Comparison of ENCODE assay signal across 20 cellular contexts in genomic region chr6:158461954-158462353, GRCh38.
"Had no signal": no experiment of that assay in that cellular context is flagged by ENCODE, and none has a peak within 500 bp of the region (broad histone marks: within the 10 kb centered on the region; RNA-seq: fewer than 3 reads in every experiment).

No MANE protein-coding gene starts in this region.

- H3K27me3 Mint-ChIP-seq: stimulated activated memory B cell treated with anti-CD40 and anti-IgM and Interleukin-4, amounts not matched to agents 10 μg/mL and 1 μg/mL and 100 μg/mL, for 72 hours; stimulated activated naive CD8-positive, alpha-beta T cell treated with anti-CD3 and anti-CD28 coated beads, Interleukin-15, Interleukin-2, amounts not matched to agents 100 ng/mL and 50 ng/mL, for 24 hours had no signal

- H3K4me2 ChIP-seq: hepatocyte had no signal

- DNase-seq: colonic mucosa; dermis blood vessel endothelial cell; esophagus squamous epithelium; mesendoderm; natural killer cell; occipital lobe; psoas muscle; retina; right lobe of liver; spleen; stimulated activated CD4-positive, alpha-beta T cell treated with anti-CD3 and anti-CD28 coated beads, Interleukin-15, amount 100 ng/mL, for 24 hours; stimulated activated CD4-positive, alpha-beta T cell treated with anti-CD3 and anti-CD28 coated beads, Interleukin-1b, Interleukin-23, amount 100 ng/mL, for 48 hours; stimulated activated CD4-positive, alpha-beta T cell treated with anti-CD3 and anti-CD28 coated beads, Interleukin-4, amount 100 ng/mL, for 24 hours; tibial artery; upper lobe of left lung had no signal

- H3K36me3 Mint-ChIP-seq: natural killer cell had no signal

- H3K9me3 ChIP-seq: colonic mucosa, esophagus squamous epithelium, psoas muscle, right lobe of liver, spleen, tibial artery, upper lobe of left lung, vagina had no signal

- H3K36me3 ChIP-seq: colonic mucosa had no signal

- H3K79me2 ChIP-seq: hepatocyte had no signal

- H3K4me3 Mint-ChIP-seq: natural killer cell; stimulated activated memory B cell treated with anti-CD40 and anti-IgM and Interleukin-4, amounts not matched to agents 10 μg/mL and 1 μg/mL and 100 μg/mL, for 72 hours; stimulated activated naive CD8-positive, alpha-beta T cell treated with anti-CD3 and anti-CD28 coated beads, Interleukin-15, Interleukin-2, amounts not matched to agents 100 ng/mL and 50 ng/mL, for 24 hours had no signal

- ATAC-seq: gastroesophageal sphincter; natural killer cell; psoas muscle; right lobe of liver; stimulated activated memory B cell treated with anti-CD40 and anti-IgM and Interleukin-4, amounts not matched to agents 10 μg/mL and 1 μg/mL and 100 μg/mL, for 72 hours had no signal

- H3K4me1 ChIP-seq: colonic mucosa, gastroesophageal sphincter, psoas muscle, right lobe of liver, spleen, upper lobe of left lung, vagina had no signal

- H3K27ac Mint-ChIP-seq: natural killer cell; stimulated activated memory B cell treated with anti-CD40 and anti-IgM and Interleukin-4, amounts not matched to agents 10 μg/mL and 1 μg/mL and 100 μg/mL, for 72 hours; stimulated activated naive CD8-positive, alpha-beta T cell treated with anti-CD3 and anti-CD28 coated beads, Interleukin-15, Interleukin-2, amounts not matched to agents 100 ng/mL and 50 ng/mL, for 24 hours had no signal

- H3K27ac ChIP-seq: colonic mucosa, gastroesophageal sphincter, hepatocyte, psoas muscle, right lobe of liver, spleen, tibial artery, upper lobe of left lung, vagina had no signal

- H3K27me3 ChIP-seq: colonic mucosa, esophagus squamous epithelium, gastroesophageal sphincter, hepatocyte, right lobe of liver, spleen, tibial artery, upper lobe of left lung, vagina had no signal

- H2AFZ ChIP-seq: hepatocyte had no signal

- H3K4me3 ChIP-seq: colonic mucosa, esophagus squamous epithelium, gastroesophageal sphincter, hepatocyte, psoas muscle, right lobe of liver, spleen, tibial artery, upper lobe of left lung, vagina had no signal

- H3K4me1 Mint-ChIP-seq: natural killer cell; stimulated activated memory B cell treated with anti-CD40 and anti-IgM and Interleukin-4, amounts not matched to agents 10 μg/mL and 1 μg/mL and 100 μg/mL, for 72 hours had no signal

- H3K9me3 Mint-ChIP-seq: natural killer cell; stimulated activated memory B cell treated with anti-CD40 and anti-IgM and Interleukin-4, amounts not matched to agents 10 μg/mL and 1 μg/mL and 100 μg/mL, for 72 hours; stimulated activated naive CD8-positive, alpha-beta T cell treated with anti-CD3 and anti-CD28 coated beads, Interleukin-15, Interleukin-2, amounts not matched to agents 100 ng/mL and 50 ng/mL, for 24 hours had no signal
